ENCODE assay signal across 16 cellular contexts in genomic region chr1:58928514-58928913, GRCh38.
"Had no signal": no experiment of that assay in that cellular context is flagged by ENCODE, and none has a peak within 500 bp of the region (broad histone marks: within the 10 kb centered on the region; RNA-seq: fewer than 3 reads in every experiment).

No MANE protein-coding gene starts in this region.

- H3K27ac ChIP-seq: psoas muscle, suprapubic skin had no signal

- H3K9me3 ChIP-seq: psoas muscle, suprapubic skin had no signal

- H3K4me1 ChIP-seq: psoas muscle had no signal

- H3K27me3 Mint-ChIP-seq: T-cell had no signal

- H3K9me3 Mint-ChIP-seq: activated naive CD4-positive, alpha-beta T cell treated with anti-CD3 and anti-CD28 coated beads for 36 hours; activated T-helper 17 cell treated with anti-CD3 and anti-CD28 coated beads, Interleukin-2, amount 50 U/mL, for 72 hours; effector memory CD8-positive, alpha-beta T cell; nephron; T-cell had no signal

- ATAC-seq: activated T-helper 17 cell treated with anti-CD3 and anti-CD28 coated beads, Interleukin-2, amount 50 U/mL, for 72 hours; effector memory CD8-positive, alpha-beta T cell; left cardiac atrium; psoas muscle; sciatic nerve; T-cell had no signal

- H3K36me3 Mint-ChIP-seq: T-cell had no signal

- DNase-seq: activated CD4-positive, alpha-beta T cell treated with anti-CD3 and anti-CD28 coated beads, Interleukin-2, amount 50 U/mL, for 1 hour; activated CD4-positive, CD25-positive, alpha-beta regulatory T cell; activated naive CD4-positive, alpha-beta T cell treated with anti-CD3 and anti-CD28 coated beads for 36 hours; activated T-cell treated with anti-CD3 and anti-CD28 coated beads for 4 hours; central memory CD4-positive, alpha-beta T cell; effector memory CD8-positive, alpha-beta T cell; left cardiac atrium; occipital lobe; psoas muscle; stimulated activated CD4-positive, alpha-beta T cell treated with anti-CD3 and anti-CD28 coated beads, Interleukin-12 subunit alpha, Interleukin-12 subunit beta, amount 100 ng/mL, for 4 hours; stimulated activated naive CD4-positive, alpha-beta T cell treated with Interleukin-2 at 50 U/mL for 16 hours; T-cell had no signal

- H3K27ac Mint-ChIP-seq: activated naive CD4-positive, alpha-beta T cell treated with anti-CD3 and anti-CD28 coated beads for 36 hours; nephron; T-cell had no signal

- H3K36me3 ChIP-seq: suprapubic skin had no signal

- H3K27me3 ChIP-seq: suprapubic skin had no signal

- H3K4me3 Mint-ChIP-seq: activated naive CD4-positive, alpha-beta T cell treated with anti-CD3 and anti-CD28 coated beads for 36 hours; activated T-helper 17 cell treated with anti-CD3 and anti-CD28 coated beads, Interleukin-2, amount 50 U/mL, for 72 hours; effector memory CD8-positive, alpha-beta T cell; nephron; T-cell had no signal

- H3K4me3 ChIP-seq: psoas muscle, suprapubic skin had no signal
